In the genomic region with DNA sequence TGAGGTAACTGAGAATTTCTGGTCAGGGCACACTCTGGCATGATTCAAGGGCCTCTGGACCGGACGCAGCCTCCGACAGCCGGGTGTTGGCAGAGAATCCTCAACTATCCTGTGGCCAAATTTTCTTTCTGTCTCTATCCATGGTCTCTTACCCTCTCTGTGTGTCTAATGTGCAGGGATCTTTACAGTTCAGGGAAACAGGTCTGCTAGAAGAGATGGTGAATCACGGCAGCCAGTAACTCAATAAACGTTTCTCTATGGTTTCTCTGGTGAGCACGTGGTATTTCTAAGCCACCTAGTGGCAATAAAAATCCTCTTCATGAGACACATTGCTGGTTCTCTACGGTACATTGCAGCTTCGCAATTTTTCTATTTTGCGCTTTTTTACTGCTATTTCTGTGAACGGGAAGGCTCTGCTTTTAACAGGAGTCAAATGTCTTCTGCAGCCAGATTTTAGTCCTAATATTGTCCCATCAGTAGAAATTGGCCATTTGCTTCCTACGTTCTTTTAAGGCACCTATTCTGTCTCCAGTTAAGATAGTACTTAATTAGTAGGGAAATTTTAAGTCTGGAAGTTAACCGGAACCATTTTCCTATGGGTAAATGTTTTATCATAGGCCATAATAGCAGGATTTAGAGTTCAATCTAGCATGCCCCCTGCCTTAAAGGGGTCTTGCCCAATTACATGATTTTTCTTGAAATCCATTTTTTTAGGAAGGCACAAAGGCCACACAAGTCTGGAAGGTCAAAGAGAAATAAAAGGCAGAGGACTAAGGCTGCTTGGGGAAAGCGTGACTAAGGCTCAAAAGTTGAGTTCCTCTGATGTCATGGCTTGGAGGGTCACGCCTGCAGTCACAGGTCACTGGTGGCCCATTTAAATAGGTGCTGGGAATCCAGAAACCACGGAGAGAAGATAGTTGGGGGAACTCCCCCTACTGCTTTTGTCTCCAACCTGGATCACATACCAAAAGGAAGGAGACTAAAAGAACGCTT, we compare ENCODE assay signal across 8 cellular contexts. TPM values are rescaled to one million over a fixed set of nuclear protein-coding genes. Genes with fewer than 3 reads are reported as not detected.
A peak's percentile ranks its signal among the peaks of the same experiment; 100 is the strongest.
DNase-seq lines count a peak whose midpoint lies in the region; ATAC-seq, FAIRE-seq and TF ChIP-seq lines count a peak whose summit lies in the region.

No MANE protein-coding gene starts in this region.

- POLR2A ChIA-PET in CD8-positive, alpha-beta T cell (lab: Charles Lee): interaction anchor here (0.7 to 1.9 kb wide), 3 partner anchors 10 to 80 kb away, joined by 3 to 6 read pairs (median 3); no protein-coding TSS in a partner anchor
- POLR2A ChIA-PET in K562 (lab: Yijun Ruan, JAX): interaction anchor here (0.6 to 2.0 kb wide), 3 partner anchors 10 to 23 kb away, joined by 3 to 6 read pairs (median 4); no protein-coding TSS in a partner anchor

- TF ChIP-seq EP300 in K562 (IDR thresholded peaks at IDR 0.05; ENCODE audit: low read length): no peak

- no peaks in the 10 kb centered on the region for H3K9me3 Mint-ChIP-seq in CD8-positive, alpha-beta T cell
- no peaks in the 10 kb centered on the region for H3K9me3 Mint-ChIP-seq in immature natural killer cell

- FAIRE-seq in K562 (lab: Jason Lieb, UNC) (peak; percentile 84), small intestine (lab: Jason Lieb, UNC) (no peak)

- TF ChIP-seq POLR2A in K562 (conservative IDR thresholded peaks at IDR 0.05): no peak

- 35% methylated on average over 17 of the region's 17 CpGs for WGBS in K562 (ENCODE audit: insufficient coverage, low coverage, missing lambda C conversion rate)
- 39 to 47% (median 46%) methylated on average over 17 of the region's 17 CpGs for WGBS in small intestine, 3 donors

- no peak overlapping the region for H3K4me3 Mint-ChIP-seq in CD8-positive, alpha-beta T cell
- no peak overlapping the region for H3K4me3 Mint-ChIP-seq in immature natural killer cell

- no peak overlapping the region for H3K27ac ChIP-seq in CD8-positive, alpha-beta T cell (ENCODE audit: low read depth, low read length)
- peak overlapping the region; percentile 29; the same call in 1 of the 3 replicates for H3K27ac ChIP-seq in K562 (ENCODE audit: extremely low read depth, low read depth, low read length)
- H3K27ac ChIP-seq in small intestine (ENCODE audit: low read depth in 1 of 2, low read length in 1 of 2): no peak overlapping the region

- peak overlapping the region; percentile 79 for H3K27ac Mint-ChIP-seq in CD8-positive, alpha-beta T cell
- peak overlapping the region in 4 of 6 donors; percentile 51 to 85 (median 82) for H3K27ac Mint-ChIP-seq in immature natural killer cell

- no TSS peak for BruUV-seq in K562 (replicated peaks; lab: Mats Ljungman, UMichigan)

- H3K4me3 ChIP-seq in CD8-positive, alpha-beta T cell (ENCODE audit: low read depth, low read length): no peak overlapping the region
- no peak overlapping the region for H3K4me3 ChIP-seq in K562
- no peak overlapping the region for H3K4me3 ChIP-seq in small intestine (ENCODE audit: low read depth in 1 of 2, low read length in 2 of 2)

- peak overlapping the region in 1 of 2 experiments; percentile 29; a peak in 1 of 4 replicates for H3K9ac ChIP-seq in K562 (ENCODE audit: insufficient read depth in 1 of 2, low read depth in 2 of 2, low read length in 2 of 2)

- H3K9me1 ChIP-seq in K562 (ENCODE audit: control insufficient read depth, insufficient read depth, low read length): no peaks in the 10 kb centered on the region

- peak in 5 of 7 experiments; percentile 22 to 55 (median 41) for DNase-seq in CD8-positive, alpha-beta T cell
- DNase-seq in GM13977 (ENCODE audit: low spot score) (no peak), OCI-M1 (lab: John Stamatoyannopoulos, UW) (peak; percentile 90), K562 (ENCODE audit: extremely low read depth in 1 of 4, low spot score in 3 of 4) (peak; percentile 37 to 77 (median 50)), immature natural killer cell (peak; percentile 57 to 61 (median 59)), small intestine (peak; percentile 80), COR-L47 (lab: John Stamatoyannopoulos, UW) (no peak)

- CTCF ChIA-PET in CD8-positive, alpha-beta T cell (lab: Charles Lee): interaction anchor here (0.6 to 3.1 kb wide), 12 partner anchors 10 to 302 kb away, joined by 3 to 27 read pairs (median 4); partner anchors contain the start of genes KIF22 and ZG16
- CTCF ChIA-PET in K562 (lab: Yijun Ruan, JAX; ENCODE audit: low intra/inter-chr PET ratio): interaction anchor here (1.0 kb wide), 1 partner anchor 69 kb away, joined by 3 read pairs; no protein-coding TSS in a partner anchor

- H3K27me3 ChIP-seq in CD8-positive, alpha-beta T cell (ENCODE audit: insufficient read depth, low read length): no peaks in the 10 kb centered on the region
- no peaks in the 10 kb centered on the region for H3K27me3 ChIP-seq in K562 (ENCODE audit: control insufficient read depth in 2 of 2, insufficient read depth in 2 of 2, low read length in 2 of 2)
- no peaks in the 10 kb centered on the region for H3K27me3 ChIP-seq in small intestine (ENCODE audit: control insufficient read depth in 2 of 2, insufficient read depth in 2 of 2, low read length in 2 of 2)

- no peaks in the 10 kb centered on the region for H3K36me3 ChIP-seq in CD8-positive, alpha-beta T cell (ENCODE audit: insufficient read depth, low read length)
- H3K36me3 ChIP-seq in K562 (ENCODE audit: control insufficient read depth, insufficient read depth, low read length) (no peaks in the 10 kb centered on the region), small intestine (ENCODE audit: control insufficient read depth in 2 of 2, insufficient read depth in 2 of 2, low read length in 2 of 2) (no peaks in the 10 kb centered on the region)

- H3K4me2 ChIP-seq in K562 (ENCODE audit: insufficient read depth, low read length): no peak overlapping the region; the same call in 1 of the 2 replicates

- H3K79me2 ChIP-seq in K562 (ENCODE audit: control insufficient read depth, insufficient read depth, low read length): no peaks in the 10 kb centered on the region

- intact Hi-C loops in CD8-positive, alpha-beta T cell (cut with DNase I, micrococcal nuclease): loop anchor here (1.0 to 2.0 kb wide), 3 partner anchors 8 to 80 kb away; partner anchors contain the start of gene KIF22 (in 2 of the 2)
- intact Hi-C loops in K562 (cut with micrococcal nuclease): loop anchor here (5.0 kb wide), 1 partner anchor 68 kb away; no protein-coding TSS in a partner anchor

- TF ChIP-seq CTCF in CD8-positive, alpha-beta T cell (IDR thresholded peaks at IDR 0.05): peak; percentile 76
- TF ChIP-seq CTCF in GM13977 (IDR thresholded peaks at IDR 0.05; ENCODE audit: extremely low read depth, insufficient read depth, missing control alignments): peak; percentile 63
- TF ChIP-seq CTCF in K562 (IDR thresholded peaks at IDR 0.05 in 2 of 3, conservative IDR thresholded peaks at IDR 0.05 in 1 of 3; ENCODE audit: insufficient read depth in 2 of 3, low read depth in 1 of 3, low read length in 3 of 3): peak; percentile 68 to 77 (median 72)

- peak overlapping the region; percentile 79 for H2AFZ ChIP-seq in K562 (ENCODE audit: low read depth, low read length)

- peaks cover 11% of the 10 kb centered on the region for H3K4me1 Mint-ChIP-seq in CD8-positive, alpha-beta T cell (ENCODE audit: low read depth)
- peaks cover 9 to 10% of the 10 kb centered on the region in 2 donors for H3K4me1 Mint-ChIP-seq in immature natural killer cell

- peak; percentile 59 to 67 for TF ChIP-seq RAD21 in K562 (CRISPR knock-in tag; conservative IDR thresholded peaks at IDR 0.05 in 1 of 2, IDR thresholded peaks at IDR 0.05 in 1 of 2)

- H3K4me1 ChIP-seq in CD8-positive, alpha-beta T cell (ENCODE audit: insufficient read depth, low read length): peaks cover 10% of the 10 kb centered on the region
- H3K4me1 ChIP-seq in K562 (replicated peaks in 1 of 2; ENCODE audit: control insufficient read depth in 2 of 2, insufficient read depth in 2 of 2, low read length in 2 of 2): peaks cover 8 to 17% of the 10 kb centered on the region in 2 experiments
- no peaks in the 10 kb centered on the region for H3K4me1 ChIP-seq in small intestine (ENCODE audit: control insufficient read depth in 2 of 2, insufficient read depth in 1 of 2, low read depth in 1 of 2, low read length in 1 of 2)

- no peaks in the 10 kb centered on the region for H3K9me3 ChIP-seq in CD8-positive, alpha-beta T cell (ENCODE audit: low read length)
- H3K9me3 ChIP-seq in K562 (replicated peaks; ENCODE audit: control insufficient read depth, insufficient read depth, low read depth, low read length): no peaks in the 10 kb centered on the region
- no peaks in the 10 kb centered on the region for H3K9me3 ChIP-seq in small intestine (ENCODE audit: control insufficient read depth, low read depth)

- peak; percentile 100 for ATAC-seq in CD8-positive, alpha-beta T cell
- peak; percentile 91 for ATAC-seq in K562
- ATAC-seq in GM19455 (IDR thresholded peaks at IDR 0.05; ENCODE audit: unreplicated experiment): no peak

- in situ Hi-C loops in GM13977 (cut with MboI; ENCODE audit: low pct_unique_long_range_greater_than_20kb, low sequenced_read_pairs, unreplicated experiment): no loop called here
- in situ Hi-C loops in K562 (cut with MboI): no loop called here

- H3K36me3 Mint-ChIP-seq in CD8-positive, alpha-beta T cell: no peaks in the 10 kb centered on the region
- no peaks in the 10 kb centered on the region for H3K36me3 Mint-ChIP-seq in immature natural killer cell

- H3K27me3 Mint-ChIP-seq in CD8-positive, alpha-beta T cell (ENCODE audit: low read depth): no peaks in the 10 kb centered on the region
- H3K27me3 Mint-ChIP-seq in immature natural killer cell (ENCODE audit: low read depth in 3 of 3): peaks cover 0 to 4% (median 2%) of the 10 kb centered on the region in 3 donors

- no peaks in the 10 kb centered on the region for H4K20me1 ChIP-seq in K562 (replicated peaks; ENCODE audit: control insufficient read depth, insufficient read depth, low read length)

RNA-seq across cellular contexts. Expression of gene QPRT, which starts 31.5 kb away (rescaled TPM):
- total RNA-seq in CD8-positive, alpha-beta T cell: under 1 TPM in 1 of 2 experiments, not detected in 1; 0.76 TPM
- total RNA-seq in K562 (2011; cell fraction: chromatin; rRNA removed; ENCODE audit: low replicate concordance): 45.6 and 86.1 TPM in 2 replicates
- 57.9 and 68.0 TPM in 2 replicates for total RNA-seq in K562 (2011; cell fraction: nucleolus; rRNA removed)
- total RNA-seq in K562 (2011; cell fraction: nucleoplasm; rRNA removed): 66.3 and 114 TPM in 2 replicates
- total RNA-seq in K562 (2014; rRNA removed): 112 and 115 TPM in 2 replicates
- total RNA-seq in K562 (2014; rRNA removed; fragmentation: Illumina TruSeq; extraction: Trizol): 37.3 and 39.2 TPM in 2 replicates
- 72.8 and 76.7 TPM in 2 replicates for total RNA-seq in K562 (2015; rRNA removed; fragmentation: Illumina TruSeq; extraction: Trizol)
- total RNA-seq in K562 (2021): 80.7 and 86.5 TPM in 2 replicates
- polyA plus RNA-seq in K562 (2011; rRNA removed): 38.9 and 73.1 TPM in 2 replicates
- 79.6 and 90.5 TPM in 2 replicates for polyA plus RNA-seq in K562 (2011; cell fraction: cytosol; rRNA removed)
- polyA plus RNA-seq in K562 (2011; cell fraction: nucleus; rRNA removed): 56.0 and 57.6 TPM in 2 replicates
- polyA plus RNA-seq in K562 (2012): 120 and 164 TPM in 2 replicates
- 64.1 and 72.4 TPM in 2 replicates for polyA plus RNA-seq in K562 (2014; fragmentation: Illumina TruSeq; extraction: Trizol)
- polyA plus RNA-seq in K562 (2014; fragmentation: Nextera tagmentation; extraction: Ambion mirVana): 10 to 100 TPM in 1 of 2 experiments, 1 to 10 TPM in 1; 7.7 to 10.8 TPM
- polyA plus RNA-seq in K562 (2014; rRNA removed): 64.3 and 68.8 TPM in 2 replicates
- 37.4 and 44.7 TPM in 2 replicates for polyA minus RNA-seq in K562 (2011; rRNA and poly(A)+ RNA removed)
- polyA minus RNA-seq in K562 (2011; cell fraction: cytosol; rRNA and poly(A)+ RNA removed): 56.5 and 107 TPM in 2 replicates
- polyA minus RNA-seq in K562 (2011; cell fraction: nucleus; rRNA and poly(A)+ RNA removed): 12.7 and 19.0 TPM in 2 replicates
- 1 to 10 TPM in 2 of 3 donors, under 1 TPM in 1; 0.81 to 4.7 (median 2.1) TPM for polyA plus RNA-seq in immature natural killer cell
- polyA plus RNA-seq in small intestine: 10 to 100 TPM; 30.2 to 32.4 (median 31.6) TPM

RNA-seq across cellular contexts. Expression of gene C16orf54, which starts 35.3 kb away (rescaled TPM):
- 100 to 1,000 TPM; 129 to 132 TPM for total RNA-seq in CD8-positive, alpha-beta T cell
- not detected in 2 replicates for total RNA-seq in K562 (2011; cell fraction: chromatin; rRNA removed; ENCODE audit: low replicate concordance)
- total RNA-seq in K562 (2011; cell fraction: nucleolus; rRNA removed): not detected in 2 replicates
- total RNA-seq in K562 (2011; cell fraction: nucleoplasm; rRNA removed): not detected in 2 replicates
- total RNA-seq in K562 (2014; rRNA removed) (not detected in 2 replicates), K562 (2014; rRNA removed; fragmentation: Illumina TruSeq; extraction: Trizol) (not detected in 2 replicates), K562 (2015; rRNA removed; fragmentation: Illumina TruSeq; extraction: Trizol) (not detected in 2 replicates), K562 (2021) (0.09 TPM in 1 of 2 replicates, not detected in the other)
- polyA plus RNA-seq in K562 (2011; rRNA removed) (not detected in 2 replicates), K562 (2014; fragmentation: Illumina TruSeq; extraction: Trizol) (not detected in 2 replicates), K562 (2014; fragmentation: Nextera tagmentation; extraction: Ambion mirVana) (not detected), K562 (2014; rRNA removed) (not detected in 2 replicates), immature natural killer cell (10 to 100 TPM in 2 of 3 donors, 1 to 10 TPM in 1; 9.6 to 39.8 (median 21.9) TPM), small intestine (1 to 10 TPM in 1 of 3 donors, under 1 TPM in 2; 0.22 to 1.4 (median 0.95) TPM)
- polyA plus RNA-seq in K562 (2011; cell fraction: cytosol; rRNA removed): not detected in 2 replicates
- not detected in 2 replicates for polyA plus RNA-seq in K562 (2011; cell fraction: nucleus; rRNA removed)
- polyA plus RNA-seq in K562 (2012): not detected in 2 replicates
- not detected in 2 replicates for polyA minus RNA-seq in K562 (2011; rRNA and poly(A)+ RNA removed)
- polyA minus RNA-seq in K562 (2011; cell fraction: cytosol; rRNA and poly(A)+ RNA removed): not detected in 2 replicates
- not detected in 2 replicates for polyA minus RNA-seq in K562 (2011; cell fraction: nucleus; rRNA and poly(A)+ RNA removed)

RNA-seq across cellular contexts. Expression of gene SPN, which starts 47.5 kb away (rescaled TPM):
- 10 to 100 TPM; 36.9 to 38.2 TPM for total RNA-seq in CD8-positive, alpha-beta T cell
- 97.4 and 224 TPM in 2 replicates for total RNA-seq in K562 (2011; cell fraction: chromatin; rRNA removed; ENCODE audit: low replicate concordance)
- total RNA-seq in K562 (2011; cell fraction: nucleolus; rRNA removed): 129 and 166 TPM in 2 replicates
- 142 and 171 TPM in 2 replicates for total RNA-seq in K562 (2011; cell fraction: nucleoplasm; rRNA removed)
- total RNA-seq in K562 (2014; rRNA removed) (75.4 and 91.8 TPM in 2 replicates), K562 (2014; rRNA removed; fragmentation: Illumina TruSeq; extraction: Trizol) (80.6 and 85.0 TPM in 2 replicates), K562 (2015; rRNA removed; fragmentation: Illumina TruSeq; extraction: Trizol) (110 and 114 TPM in 2 replicates), K562 (2021) (202 and 225 TPM in 2 replicates)
- polyA plus RNA-seq in K562 (2011; rRNA removed) (56.7 and 114 TPM in 2 replicates), K562 (2014; fragmentation: Illumina TruSeq; extraction: Trizol) (174 and 221 TPM in 2 replicates), K562 (2014; fragmentation: Nextera tagmentation; extraction: Ambion mirVana) (10 to 100 TPM; 24.3 to 34.3 TPM), K562 (2014; rRNA removed) (74.2 and 79.4 TPM in 2 replicates), immature natural killer cell (100 to 1,000 TPM; 231 to 632 (median 323) TPM), small intestine (1 to 10 TPM; 1.1 to 1.6 (median 1.3) TPM)
- polyA plus RNA-seq in K562 (2011; cell fraction: cytosol; rRNA removed): 56.3 and 107 TPM in 2 replicates
- 80.5 and 114 TPM in 2 replicates for polyA plus RNA-seq in K562 (2011; cell fraction: nucleus; rRNA removed)
- polyA plus RNA-seq in K562 (2012): 152 and 220 TPM in 2 replicates
- 64.6 and 73.0 TPM in 2 replicates for polyA minus RNA-seq in K562 (2011; rRNA and poly(A)+ RNA removed)
- polyA minus RNA-seq in K562 (2011; cell fraction: cytosol; rRNA and poly(A)+ RNA removed): 66.4 and 80.3 TPM in 2 replicates
- polyA minus RNA-seq in K562 (2011; cell fraction: nucleus; rRNA and poly(A)+ RNA removed): 15.9 and 30.7 TPM in 2 replicates

Comparison
In these comparisons a context has a peak if more than half of its experiments do, and no peak if none do; other contexts are left out.
1. DNase-seq: peak in CD8-positive, alpha-beta T cell (5 of 7), OCI-M1 (single experiment), K562 (4 of 4), immature natural killer cell (3 of 3) and small intestine (single experiment); none in GM13977 (single experiment) and COR-L47 (single experiment).
2. RNA of gene C16orf54, which starts 35.3 kb away (polyA plus RNA-seq): 9.6 to 39.8 TPM in immature natural killer cell; 0.22 to 1.4 TPM in small intestine and not detected in K562; every median in the first group is over 4 times any median in the second.
3. RNA of gene SPN, which starts 47.5 kb away (polyA plus RNA-seq): 231 to 632 TPM in immature natural killer cell and 24.3 to 221 TPM in K562; 1.1 to 1.6 TPM in small intestine; every median in the first group is over 4 times any median in the second.
4. Peak in every context shown above with its lines, with median percentiles within 50 percentile points of each other: CTCF ChIP-seq.